ENCODE assay signal across 1 cellular context in genomic region chr6:155521719-155522118, GRCh38.
TF ChIP-seq lines count a peak whose summit lies in the region.

No MANE protein-coding gene starts in this region.

TF ChIP-seq in K562, 482 proteins besides CTCF, POLR2A, EP300 and RAD21 (continued from another document):
- no peak for TF ChIP-seq ZBTB11 (CRISPR knock-in tag; IDR thresholded peaks at IDR 0.05)
TF ChIP-seq in K562: peak in this region for 1.
